Comparison of ENCODE assay signal across 1 cellular context in the genomic region with DNA sequence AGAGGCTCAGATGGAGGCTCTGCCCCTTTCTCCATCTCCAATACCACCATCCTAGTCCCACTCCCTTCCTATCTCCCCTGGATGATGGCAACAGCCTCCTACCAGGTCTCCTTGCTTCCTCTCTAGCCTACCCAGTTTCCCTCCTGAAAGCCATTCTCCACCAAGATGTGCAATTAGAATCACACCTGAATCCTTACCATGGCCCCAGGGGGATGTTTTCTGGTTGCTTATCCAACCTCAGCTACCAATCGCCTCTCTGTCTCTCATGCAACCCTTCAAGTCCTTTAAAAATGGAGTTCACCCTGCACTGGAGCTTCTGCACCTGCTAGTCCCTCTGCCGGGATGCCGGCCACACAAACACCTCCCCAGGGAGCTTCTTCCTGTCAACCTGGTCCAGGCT.
TF ChIP-seq lines count a peak whose summit lies in the region.

No MANE protein-coding gene starts in this region.

TF ChIP-seq in K562, 482 proteins besides CTCF, POLR2A, EP300 and RAD21:
- TF ChIP-seq CCAR2 (IDR thresholded peaks at IDR 0.05; ENCODE audit: low read depth, low read length) = no peak
- TF ChIP-seq HES1 (IDR thresholded peaks at IDR 0.05; ENCODE audit: low read depth) = no peak
- no peak for TF ChIP-seq ZHX1 (conservative IDR thresholded peaks at IDR 0.05; ENCODE audit: low read length)
- no peak for TF ChIP-seq SAFB2 (IDR thresholded peaks at IDR 0.05; ENCODE audit: borderline replicate concordance, low read depth, low read length, severe bottlenecking)
- TF ChIP-seq ELF4 (CRISPR knock-in tag; IDR thresholded peaks at IDR 0.05) = 0 out of 2 replicates have a peak, but pooled peaks have one; percentile 52
- TF ChIP-seq, protein P1, sequence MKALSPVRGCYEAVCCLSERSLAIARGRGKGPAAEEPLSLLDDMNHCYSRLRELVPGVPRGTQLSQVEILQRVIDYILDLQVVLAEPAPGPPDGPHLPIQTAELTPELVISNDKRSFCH (CRISPR knock-in tag; IDR thresholded peaks at IDR 0.05) = no peak
- TF ChIP-seq, protein P1 (tag; IDR thresholded peaks at IDR 0.05) = no peak
- TF ChIP-seq HIVEP1 (CRISPR knock-in tag; IDR thresholded peaks at IDR 0.05) = 0 out of 2 replicates have a peak, but pooled peaks have one; percentile 66
- no peak for TF ChIP-seq GABPB2 (CRISPR knock-in tag; conservative IDR thresholded peaks at IDR 0.05)
- TF ChIP-seq JUNB (CRISPR knock-in tag; conservative IDR thresholded peaks at IDR 0.05) = 0 out of 2 replicates have a peak, but pooled peaks have one; percentile 34
- TF ChIP-seq, protein P2, sequence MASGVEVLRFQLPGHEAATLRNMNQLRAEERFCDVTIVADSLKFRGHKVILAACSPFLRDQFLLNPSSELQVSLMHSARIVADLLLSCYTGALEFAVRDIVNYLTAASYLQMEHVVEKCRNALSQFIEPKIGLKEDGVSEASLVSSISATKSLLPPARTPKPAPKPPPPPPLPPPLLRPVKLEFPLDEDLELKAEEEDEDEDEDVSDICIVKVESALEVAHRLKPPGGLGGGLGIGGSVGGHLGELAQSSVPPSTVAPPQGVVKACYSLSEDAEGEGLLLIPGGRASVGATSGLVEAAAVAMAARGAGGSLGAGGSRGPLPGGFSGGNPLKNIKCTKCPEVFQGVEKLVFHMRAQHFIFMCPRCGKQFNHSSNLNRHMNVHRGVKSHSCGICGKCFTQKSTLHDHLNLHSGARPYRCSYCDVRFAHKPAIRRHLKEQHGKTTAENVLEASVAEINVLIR (CRISPR knock-in tag; IDR thresholded peaks at IDR 0.05) = no peak
- no peak for TF ChIP-seq ZNF324 (CRISPR knock-in tag; IDR thresholded peaks at IDR 0.05)
- no peak for TF ChIP-seq HCFC1 (IDR thresholded peaks at IDR 0.05; ENCODE audit: low read depth, low read length)
- TF ChIP-seq KLF1 (tag; IDR thresholded peaks at IDR 0.05) = no peak
- 0 out of 2 replicates have a peak, but pooled peaks have one; percentile 33 for TF ChIP-seq OTX1 (CRISPR knock-in tag; IDR thresholded peaks at IDR 0.05)
- TF ChIP-seq CC2D1A (IDR thresholded peaks at IDR 0.05) = no peak
- no peak for TF ChIP-seq DIDO1 (tag; IDR thresholded peaks at IDR 0.05; ENCODE audit: low read depth)
- no peak for TF ChIP-seq U2AF2 (optimal IDR thresholded peaks at IDR 0.05; ENCODE audit: low read depth, low read length)
- no peak for TF ChIP-seq MXI1 (IDR thresholded peaks at IDR 0.05; ENCODE audit: low read depth, low read length)
- TF ChIP-seq ZNF395 (CRISPR knock-in tag; IDR thresholded peaks at IDR 0.05) = no peak
- TF ChIP-seq, protein P3, sequence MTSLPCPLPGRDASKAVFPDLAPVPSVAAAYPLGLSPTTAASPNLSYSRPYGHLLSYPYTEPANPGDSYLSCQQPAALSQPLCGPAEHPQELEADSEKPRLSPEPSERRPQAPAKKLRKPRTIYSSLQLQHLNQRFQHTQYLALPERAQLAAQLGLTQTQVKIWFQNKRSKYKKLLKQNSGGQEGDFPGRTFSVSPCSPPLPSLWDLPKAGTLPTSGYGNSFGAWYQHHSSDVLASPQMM (CRISPR knock-in tag; IDR thresholded peaks at IDR 0.05) = no peak
- no peak for TF ChIP-seq ZNF121 (CRISPR knock-in tag; conservative IDR thresholded peaks at IDR 0.05)
- TF ChIP-seq MCM5 (IDR thresholded peaks at IDR 0.05; ENCODE audit: low read depth) = no peak
